In the genomic region with DNA sequence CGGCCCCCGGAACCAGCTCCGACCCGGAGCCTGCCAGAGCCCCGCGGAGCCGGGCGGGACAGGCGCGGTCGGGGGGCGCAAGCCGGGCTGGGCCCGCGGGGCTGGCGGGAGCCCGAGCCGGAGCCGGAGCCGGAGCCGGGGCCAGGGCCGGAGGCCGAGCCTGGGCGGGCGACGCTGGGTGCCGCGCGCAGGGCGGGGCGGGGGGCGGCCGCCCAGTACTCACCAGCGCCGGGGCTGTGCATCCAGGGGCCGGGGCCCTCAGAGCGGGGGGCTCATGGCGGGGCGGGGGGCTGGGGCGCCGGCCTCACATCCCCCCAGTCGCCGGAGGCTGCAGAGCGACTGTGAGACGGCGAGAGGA, we compare ENCODE assay signal across 8 cellular contexts. TPM values are rescaled to one million over a fixed set of nuclear protein-coding genes. Genes with fewer than 3 reads are reported as not detected.
DNase-seq lines count a peak whose midpoint lies in the region; ATAC-seq and TF ChIP-seq lines count a peak whose summit lies in the region.

No MANE protein-coding gene starts in this region.

- peaks cover 11% of the 10 kb centered on the region; the same call in 1 of the 2 replicates for H3K36me3 ChIP-seq in HUES64 (ENCODE audit: insufficient read depth, low read length)
- no peaks in the 10 kb centered on the region for H3K36me3 ChIP-seq in colonic mucosa

- peaks cover 59 to 90% (median 82%) of the 10 kb centered on the region in 4 donors for H3K4me1 Mint-ChIP-seq in naive thymus-derived CD8-positive, alpha-beta T cell

- H3K4me1 ChIP-seq in HUES64 (ENCODE audit: insufficient read depth, low read length), result peaks cover 47% of the 10 kb centered on the region
- peaks cover 6% of the 10 kb centered on the region for H3K4me1 ChIP-seq in colonic mucosa

- H3K9ac ChIP-seq in HUES64 (ENCODE audit: low read depth, low read length) (peak overlapping the region; percentile 82), colonic mucosa (ENCODE audit: low read depth in 2 of 2, low read length in 2 of 2) (peak overlapping the region; percentile 64 to 92)

- DNase-seq in colonic mucosa (no peak), AG08395 (ENCODE audit: low spot score) (no peak)
- DNase-seq in naive thymus-derived CD8-positive, alpha-beta T cell, result no peak
- DNase-seq in effector CD4-positive, alpha-beta T cell, result no peak
- DNase-seq in stimulated activated CD4-positive, alpha-beta T cell treated with anti-CD3 and anti-CD28 coated beads, Interleukin-2, amount 100 ng/mL, for 48 hours, result no peak

- TF ChIP-seq CTCF in colonic mucosa (IDR thresholded peaks at IDR 0.05), result no peak

- H3K36me3 Mint-ChIP-seq in naive thymus-derived CD8-positive, alpha-beta T cell, result peaks cover 0 to 6% (median 1%) of the 10 kb centered on the region in 3 donors

- POLR2A ChIA-PET in naive thymus-derived CD8-positive, alpha-beta T cell (lab: Charles Lee), result interaction anchor here (1.0 to 22.6 kb wide), 10 partner anchors 9 to 113 kb away, joined by 3 to 514 read pairs (median 6); partner anchors contain the start of gene RPAP3

- ATAC-seq in GM19395 (IDR thresholded peaks at IDR 0.05; ENCODE audit: unreplicated experiment), result peak; percentile 29
- ATAC-seq in naive thymus-derived CD8-positive, alpha-beta T cell, result peak in 1 of 2 donors; percentile 21
- no peak for ATAC-seq in HG03520 (IDR thresholded peaks at IDR 0.05; ENCODE audit: unreplicated experiment)

- no peaks in the 10 kb centered on the region for H3K27me3 Mint-ChIP-seq in naive thymus-derived CD8-positive, alpha-beta T cell

- H3K27ac ChIP-seq in HUES64 (ENCODE audit: low read depth, low read length), result peak overlapping the region; percentile 91; the same call in 1 of the 2 replicates
- peak overlapping the region; percentile 94 for H3K27ac ChIP-seq in colonic mucosa

- H3K27me3 ChIP-seq in HUES64 (ENCODE audit: insufficient read depth, low read length) (no peaks in the 10 kb centered on the region), colonic mucosa (no peaks in the 10 kb centered on the region)

- H3K9me3 ChIP-seq in HUES64 (ENCODE audit: insufficient read depth, low read depth, low read length), result no peaks in the 10 kb centered on the region
- no peaks in the 10 kb centered on the region for H3K9me3 ChIP-seq in colonic mucosa

- no peaks in the 10 kb centered on the region for H3K9me3 Mint-ChIP-seq in naive thymus-derived CD8-positive, alpha-beta T cell

- peak overlapping the region; percentile 30 to 96 (median 48) for H3K4me3 Mint-ChIP-seq in naive thymus-derived CD8-positive, alpha-beta T cell

- peak overlapping the region; percentile 70 for H3K4me3 ChIP-seq in HUES64 (ENCODE audit: low read length)
- peak overlapping the region; percentile 57 for H3K4me3 ChIP-seq in colonic mucosa

- peak overlapping the region in 1 of 10 donors; percentile 94 for H3K27ac Mint-ChIP-seq in naive thymus-derived CD8-positive, alpha-beta T cell

- WGBS in HUES64, result under 1% methylated on average over 46 of the region's 46 CpGs

- intact Hi-C loops in colonic mucosa (cut with DNase I), result no loop called here

RNA-seq across cellular contexts. Expression of gene HDAC7, which starts 0.2 kb away (rescaled TPM):
- polyA plus RNA-seq in HUES64 (2013, experiment 1 of 2), result 47.8 TPM
- 52.9 TPM for polyA plus RNA-seq in HUES64 (2013, experiment 2 of 2)
- total RNA-seq in colonic mucosa, result 10 to 100 TPM; 27.3 to 29.7 TPM
- total RNA-seq in naive thymus-derived CD8-positive, alpha-beta T cell, result 100 to 1,000 TPM; 160 to 165 TPM
- polyA plus RNA-seq in naive thymus-derived CD8-positive, alpha-beta T cell, result 10 to 100 TPM; 10.2 to 30.5 (median 14.3) TPM

RNA-seq across cellular contexts. Expression of gene SLC48A1, which starts 46.5 kb away (rescaled TPM):
- 4.9 TPM for polyA plus RNA-seq in HUES64 (2013, experiment 1 of 2)
- 9.6 TPM for polyA plus RNA-seq in HUES64 (2013, experiment 2 of 2)
- total RNA-seq in colonic mucosa, result 10 to 100 TPM; 12.2 to 17.9 TPM
- total RNA-seq in naive thymus-derived CD8-positive, alpha-beta T cell, result 10 to 100 TPM; 11.5 to 12.8 TPM
- polyA plus RNA-seq in naive thymus-derived CD8-positive, alpha-beta T cell, result 10 to 100 TPM in 1 of 3 donors, 1 to 10 TPM in 2; 9.4 to 11.6 (median 9.7) TPM

Comparison
In these comparisons a context has a peak if more than half of its experiments do, and no peak if none do; other contexts are left out.
1. RNA of gene HDAC7, which starts 0.2 kb away (total RNA-seq): 160 to 165 TPM in naive thymus-derived CD8-positive, alpha-beta T cell; 27.3 to 29.7 TPM in colonic mucosa; every median in the first group is over 4 times any median in the second.